Comparison of ENCODE assay signal across 22 cellular contexts in genomic region chr20:63042448-63043071, GRCh38. TPM values are rescaled to one million over a fixed set of nuclear protein-coding genes. Genes with fewer than 3 reads are reported as not detected.
DNase-seq lines count a peak whose midpoint lies in the region; ATAC-seq, FAIRE-seq and TF ChIP-seq lines count a peak whose summit lies in the region.
"Had no signal": no experiment of that assay in that cellular context is flagged by ENCODE, and none has a peak within 500 bp of the region (broad histone marks: within the 10 kb centered on the region; RNA-seq: fewer than 3 reads in every experiment).

No MANE protein-coding gene starts in this region.

- no peaks in the 10 kb centered on the region for H3K9me3 ChIP-seq in Karpas-422 (ENCODE audit: low read length)
- no peaks in the 10 kb centered on the region for H3K9me3 ChIP-seq in lower lobe of right lung
- H3K9me3 ChIP-seq: prostate gland had no signal

- H3K36me3 ChIP-seq in Karpas-422 (ENCODE audit: insufficient read depth, low read length) (no peaks in the 10 kb centered on the region), lower lobe of right lung (no peaks in the 10 kb centered on the region)
- H3K36me3 ChIP-seq: prostate gland had no signal

- H3K9ac ChIP-seq in Karpas-422 (ENCODE audit: low read length): peak overlapping the region; percentile 29

- FAIRE-seq in GM12892 (lab: Jason Lieb, UNC): no peak

- peaks cover 27% of the 10 kb centered on the region for H3K4me1 ChIP-seq in Karpas-422 (ENCODE audit: low read length)
- no peaks in the 10 kb centered on the region for H3K4me1 ChIP-seq in lower lobe of right lung
- H3K4me1 ChIP-seq: prostate gland had no signal

- TF ChIP-seq POLR2A in GM12892 (IDR thresholded peaks at IDR 0.05; ENCODE audit: low read depth, low read length): no peak

- H4K20me1 ChIP-seq in Karpas-422 (ENCODE audit: insufficient read depth, low read depth, low read length): no peaks in the 10 kb centered on the region

- ATAC-seq in GM21447 (IDR thresholded peaks at IDR 0.05; ENCODE audit: unreplicated experiment) (peak; percentile 77), lower lobe of right lung (no peak), HG02981 (IDR thresholded peaks at IDR 0.05; ENCODE audit: unreplicated experiment) (no peak)
- ATAC-seq: naive thymus-derived CD4-positive, alpha-beta T cell; stimulated activated naive CD8-positive, alpha-beta T cell treated with anti-CD3 and anti-CD28 coated beads, Interleukin-15, Interleukin-2, amounts not matched to agents 100 U/mL and 50 U/mL, for 24 hours had no signal

- peak overlapping the region; percentile 45 for H3K4me2 ChIP-seq in Karpas-422 (ENCODE audit: low read depth, low read length, poor library complexity, severe bottlenecking)

- intact Hi-C loops in lower lobe of right lung (cut with DNase I): no loop called here

- H3K9me2 ChIP-seq in Karpas-422 (replicated peaks; ENCODE audit: insufficient read depth, low read length): no peaks in the 10 kb centered on the region

- H3K27ac ChIP-seq in Karpas-422 (ENCODE audit: low read length) (peak overlapping the region; percentile 8; the same call in 1 of the 2 replicates), lower lobe of right lung (no peak overlapping the region)
- H3K27ac ChIP-seq: prostate gland had no signal

- H2AFZ ChIP-seq in Karpas-422 (ENCODE audit: low read length): 0 out of 2 replicates have a peak overlapping the region, but pooled peaks have one; percentile 4

- H3K79me2 ChIP-seq in Karpas-422 (ENCODE audit: low read length): no peaks in the 10 kb centered on the region

- TF ChIP-seq CTCF in lower lobe of right lung (IDR thresholded peaks at IDR 0.05): no peak

- H3K27me3 ChIP-seq in Karpas-422 (ENCODE audit: low read length) (no peaks in the 10 kb centered on the region), lower lobe of right lung (ENCODE audit: low read depth) (peaks cover 35% of the 10 kb centered on the region)

- peak; percentile 26 for DNase-seq in NOMO-1 treated with DMSO at 0.1 percent for 48 hours (lab: John Stamatoyannopoulos, UW; ENCODE audit: unreplicated experiment)
- DNase-seq in NOMO-1 treated with dmso at 0.1 percent for 144 hours (lab: John Stamatoyannopoulos, UW; ENCODE audit: unreplicated experiment): no peak
- peak; percentile 56 for DNase-seq in Karpas-422
- peak; percentile 10 for DNase-seq in lower lobe of right lung
- no peak for DNase-seq in NCI-H345 treated with DMSO at 0.1 percent for 48 hours (lab: John Stamatoyannopoulos, UW; ENCODE audit: unreplicated experiment)
- DNase-seq in GM12892 (ENCODE audit: insufficient read length): no peak
- DNase-seq: activated CD8-positive, alpha-beta memory T cell treated with anti-CD3 and anti-CD28 coated beads for 24 hours; amniotic stem cell; DND-41; HCEC 1CT; naive thymus-derived CD4-positive, alpha-beta T cell; NCI-H146; NCI-H345; stimulated activated naive CD8-positive, alpha-beta T cell treated with anti-CD3 and anti-CD28 coated beads, Interleukin-15, Interleukin-2, amounts not matched to agents 100 U/mL and 50 U/mL, for 24 hours had no signal

- H3K4me3 ChIP-seq in Karpas-422 (ENCODE audit: low read length) (no peak overlapping the region), lower lobe of right lung (no peak overlapping the region)
- H3K4me3 ChIP-seq: prostate gland had no signal

RNA-seq across cellular contexts. Expression of gene BHLHE23, which starts 35.8 kb away (rescaled TPM):
- total RNA-seq in Karpas-422 (2014; rRNA removed; shearing (Covaris generic); ENCODE audit: low replicate concordance): not detected in 2 replicates
- total RNA-seq in lower lobe of right lung: not detected
- not detected for polyA plus RNA-seq in GM12892 (2012; ENCODE audit: missing spikeins)
- total RNA-seq: A172; activated T-helper 2 cell treated with anti-CD3 and anti-CD28 coated beads, Interferon-gamma antibody, Interleukin-2, Interleukin-4, amounts not matched to agents 10 μg/mL and 5 μg/mL and 100 μg/mL, durations not matched to agents 14 hours and 24 hours and 36 hours; LHCN-M2; liver; naive thymus-derived CD4-positive, alpha-beta T cell had no signal
- polyA plus RNA-seq: CD14-positive monocyte; liver; naive thymus-derived CD4-positive, alpha-beta T cell had no signal

Comparison
In these comparisons a context has a peak if more than half of its experiments do, and no peak if none do; other contexts are left out.
1. DNase-seq: peak in NOMO-1 treated with DMSO at 0.1 percent for 48 hours (single experiment), Karpas-422 (single experiment) and lower lobe of right lung (single experiment); none in NOMO-1 treated with dmso at 0.1 percent for 144 hours (single experiment), NCI-H345 treated with DMSO at 0.1 percent for 48 hours (single experiment) and GM12892 (single experiment).